ENCODE assay signal across 1 cellular context in genomic region chr1:145936247-145936646, GRCh38.
TF ChIP-seq lines count a peak whose summit lies in the region.

No MANE protein-coding gene starts in this region.

TF ChIP-seq in IMR-90, 13 proteins besides CTCF, POLR2A, EP300 and RAD21:
- TF ChIP-seq SMC3 (IDR thresholded peaks at IDR 0.05; ENCODE audit: low read depth, low read length) (no peak), MAZ (IDR thresholded peaks at IDR 0.05; ENCODE audit: borderline replicate concordance, low read depth, low read length) (no peak), MAFK (IDR thresholded peaks at IDR 0.05; ENCODE audit: low read depth, low read length) (no peak), MXI1 (IDR thresholded peaks at IDR 0.05; ENCODE audit: borderline replicate concordance, low read depth, low read length) (no peak), CEBPB (IDR thresholded peaks at IDR 0.05; ENCODE audit: low read depth, low read length) (peak; percentile 69), CHD1 (IDR thresholded peaks at IDR 0.05; ENCODE audit: low read depth, low read length) (no peak)
